8 cellular contexts compared by ENCODE assay signal in the genomic region with DNA sequence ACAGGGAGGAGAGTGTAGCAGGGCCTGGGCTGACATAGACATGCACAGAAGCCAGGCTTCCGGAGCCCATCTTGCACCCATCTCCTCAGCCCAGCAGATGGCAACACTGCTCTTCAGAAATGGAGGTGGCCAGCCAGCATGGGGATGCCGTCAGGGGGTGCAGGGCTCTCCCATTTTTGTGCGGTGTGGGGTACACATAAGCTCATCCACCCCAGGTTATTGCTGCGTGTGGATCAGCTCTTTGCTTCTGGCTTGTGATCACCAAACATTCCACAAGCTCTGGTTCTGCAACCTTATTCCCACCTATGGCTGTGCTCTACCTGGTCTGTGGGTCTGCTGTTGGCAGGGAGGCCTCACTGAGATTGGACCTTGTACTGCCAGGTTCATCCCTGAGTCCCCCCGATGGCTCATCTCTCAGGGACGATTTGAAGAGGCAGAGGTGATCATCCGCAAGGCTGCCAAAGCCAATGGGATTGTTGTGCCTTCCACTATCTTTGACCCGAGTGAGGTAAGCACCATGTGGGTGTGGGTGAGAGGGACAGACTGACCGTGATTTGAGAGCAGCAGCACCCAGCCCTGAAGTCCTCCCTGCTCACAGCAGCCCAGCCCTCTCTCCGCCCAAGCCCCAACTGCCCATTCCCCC.
A peak's percentile ranks its signal among the peaks of the same experiment; 100 is the strongest.
DNase-seq lines count a peak whose midpoint lies in the region; ATAC-seq and TF ChIP-seq lines count a peak whose summit lies in the region.

No MANE protein-coding gene starts in this region.

- peaks cover 40 to 43% of the 10 kb centered on the region in 2 donors for H3K4me1 ChIP-seq in duodenal mucosa (ENCODE audit: control insufficient read depth in 1 of 2, insufficient read depth in 2 of 2, low read length in 2 of 2)

- in situ Hi-C loops in GM13977 (cut with MboI; ENCODE audit: low pct_unique_long_range_greater_than_20kb, low sequenced_read_pairs, unreplicated experiment): loop anchor here (10.0 kb wide), 2 partner anchors 108 to 438 kb away; partner anchors contain the start of gene IRF1

- ATAC-seq in HG02840 (IDR thresholded peaks at IDR 0.05; ENCODE audit: low FRiP score, unreplicated experiment): peak; percentile 80

- peak overlapping the region in 1 of 2 donors; percentile 34 for H3K4me3 ChIP-seq in duodenal mucosa (ENCODE audit: low read depth in 1 of 2, low read length in 2 of 2)

- H3K9ac ChIP-seq in duodenal mucosa (ENCODE audit: low read depth in 1 of 2, low read length in 2 of 2): peak overlapping the region; percentile 34 to 45

- peaks cover 8 to 26% of the 10 kb centered on the region in 2 donors for H3K36me3 ChIP-seq in duodenal mucosa (ENCODE audit: control insufficient read depth in 1 of 2, insufficient read depth in 2 of 2, low read length in 2 of 2)

- H3K27ac ChIP-seq in 22Rv1 (no peak overlapping the region), duodenal mucosa (ENCODE audit: low read depth, low read length) (peak overlapping the region; percentile 69)

- no peaks in the 10 kb centered on the region for H3K27me3 ChIP-seq in duodenal mucosa (ENCODE audit: control insufficient read depth in 1 of 2, insufficient read depth in 2 of 2, low read length in 2 of 2)

- TF ChIP-seq CTCF in 22Rv1 (IDR thresholded peaks at IDR 0.05) (peak; percentile 43), GM13977 (IDR thresholded peaks at IDR 0.05; ENCODE audit: extremely low read depth, insufficient read depth, missing control alignments) (peak; percentile 89)

- peak; percentile 81 for DNase-seq in GM13977 (ENCODE audit: low spot score)
- peak; percentile 57 for DNase-seq in NCI-H69 (lab: John Stamatoyannopoulos, UW)
- DNase-seq in activated CD4-positive, alpha-beta T cell treated with anti-CD3 and anti-CD28 coated beads, Interleukin-2, amount 50 U/mL, for 48 hours: peak; percentile 76 to 82
- peak; percentile 87 for DNase-seq in medulla oblongata (ENCODE audit: extremely low spot score)
- peak; percentile 20 for DNase-seq in stimulated activated CD8-positive, alpha-beta memory T cell treated with anti-CD3 and anti-CD28 coated beads, Interleukin-12 subunit alpha, Interleukin-12 subunit beta, amount 100 ng/mL, for 24 hours (ENCODE audit: extremely low read depth)

- no peaks in the 10 kb centered on the region for H3K9me3 ChIP-seq in duodenal mucosa (ENCODE audit: control insufficient read depth in 1 of 2, low read length in 2 of 2)

Comparison
In these comparisons a context has a peak if more than half of its experiments do, and no peak if none do; other contexts are left out.
1. DNase-seq: peak in every context shown above with its lines; median percentile 87 in medulla oblongata; 81 in GM13977; 79 in activated CD4-positive, alpha-beta T cell treated with anti-CD3 and anti-CD28 coated beads, Interleukin-2, amount 50 U/mL, for 48 hours; 57 in NCI-H69; 20 in stimulated activated CD8-positive, alpha-beta memory T cell treated with anti-CD3 and anti-CD28 coated beads, Interleukin-12 subunit alpha, Interleukin-12 subunit beta, amount 100 ng/mL, for 24 hours.